In the genomic region with DNA sequence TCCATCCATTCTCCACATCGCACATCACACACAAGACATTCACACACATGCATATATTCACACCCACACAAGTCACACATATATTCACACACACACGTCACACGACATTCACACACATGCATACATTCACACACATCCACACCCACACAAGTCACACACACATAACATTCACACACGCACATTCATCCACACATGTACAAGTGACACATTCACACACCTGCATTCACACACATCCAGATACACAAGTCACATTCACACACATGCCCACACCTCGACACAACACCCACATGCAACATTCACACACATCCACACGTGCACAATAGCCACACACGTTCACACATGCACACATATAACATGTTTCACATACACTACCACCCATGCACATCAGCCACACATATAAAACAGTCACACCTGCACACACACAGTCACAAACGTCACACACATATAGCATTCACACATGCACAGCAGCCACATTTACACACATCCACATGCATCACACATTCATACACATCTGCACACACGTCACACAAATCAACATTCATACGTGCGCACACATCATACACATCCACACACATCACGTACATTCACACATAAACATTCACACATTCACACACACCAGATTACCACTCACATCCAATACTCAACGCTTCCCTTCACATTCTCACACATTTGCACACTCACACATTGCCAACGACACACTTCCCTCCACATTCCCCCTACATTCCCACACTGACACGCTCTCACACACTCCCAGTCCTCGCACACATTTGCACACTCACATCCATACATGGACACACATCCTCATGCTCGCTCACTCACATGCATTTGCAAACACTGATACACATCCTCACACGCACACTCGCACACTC, we compare ENCODE assay signal across 9 cellular contexts. TPM values are rescaled to one million over a fixed set of nuclear protein-coding genes. Genes with fewer than 3 reads are reported as not detected.
A peak's percentile ranks its signal among the peaks of the same experiment; 100 is the strongest.
DNase-seq lines count a peak whose midpoint lies in the region; ATAC-seq and TF ChIP-seq lines count a peak whose summit lies in the region.
"Had no signal": no experiment of that assay in that cellular context is flagged by ENCODE, and none has a peak within 500 bp of the region (broad histone marks: within the 10 kb centered on the region; RNA-seq: fewer than 3 reads in every experiment).

No MANE protein-coding gene starts in this region.

- no peak for DNase-seq in GM23248
- no peak for DNase-seq in thoracic aorta (ENCODE audit: low spot score)
- no peak for DNase-seq in posterior vena cava (ENCODE audit: low spot score)
- no peak for DNase-seq in NCI-H226
- DNase-seq: activated gamma-delta T cell had no signal

- intact Hi-C loops in posterior vena cava (cut with DNase I), result loop anchor here in 1 of 2 donors (5.0 kb wide), 1 partner anchor 33 kb away; no protein-coding TSS in a partner anchor

- no peak overlapping the region for H3K27ac ChIP-seq in GM23248
- H3K27ac ChIP-seq in VCaP, result peak overlapping the region; percentile 61
- peak overlapping the region in 1 of 2 donors; percentile 19 for H3K27ac ChIP-seq in thoracic aorta

- TF ChIP-seq CTCF in VCaP (conservative IDR thresholded peaks at IDR 0.05), result no peak
- no peak for TF ChIP-seq CTCF in thoracic aorta (IDR thresholded peaks at IDR 0.05)

- H3K4me3 ChIP-seq in GM23248, result peak overlapping the region; percentile 65
- peak overlapping the region; percentile 45 for H3K4me3 ChIP-seq in iPS-15b (ENCODE audit: low read depth, low read length)
- H3K4me3 ChIP-seq in thoracic aorta, result peak overlapping the region; percentile 66

- 64 to 67% methylated on average over 19 of the region's 19 CpGs for WGBS in GM23248 (ENCODE audit: low coverage in 1 of 2, low lambda C conversion rate in 2 of 2, missing lambda C conversion rate in 2 of 2), 2 experiments

- H3F3A ChIP-seq in GM23248 (ENCODE audit: insufficient read depth), result peaks cover 17% of the 10 kb centered on the region

- H3K9me3 ChIP-seq in GM23248 (ENCODE audit: low read depth), result no peaks in the 10 kb centered on the region
- H3K9me3 ChIP-seq in iPS-15b (ENCODE audit: control insufficient read depth, insufficient read depth, low read length), result no peaks in the 10 kb centered on the region
- no peaks in the 10 kb centered on the region for H3K9me3 ChIP-seq in thoracic aorta

- no peak for ATAC-seq in thoracic aorta (ENCODE audit: insufficient number of reproducible peaks, low FRiP score, low read depth)
- no peak for ATAC-seq in GM19452 (IDR thresholded peaks at IDR 0.05; ENCODE audit: unreplicated experiment)
- ATAC-seq in GM19351 (IDR thresholded peaks at IDR 0.05; ENCODE audit: unreplicated experiment), result no peak

- no peaks in the 10 kb centered on the region for H3K9me2 ChIP-seq in GM23248 (ENCODE audit: insufficient read depth)

- no peaks in the 10 kb centered on the region for H3K79me2 ChIP-seq in GM23248 (ENCODE audit: insufficient read depth)

- no peaks in the 10 kb centered on the region for H3K27me3 ChIP-seq in GM23248 (replicated peaks; ENCODE audit: insufficient read depth)
- H3K27me3 ChIP-seq in iPS-15b (ENCODE audit: control insufficient read depth, insufficient read depth, low read length), result no peaks in the 10 kb centered on the region
- H3K27me3 ChIP-seq in thoracic aorta (replicated peaks; ENCODE audit: insufficient read depth), result no peaks in the 10 kb centered on the region

- in situ Hi-C loops in GM23248 (cut with MboI), result no loop called here

- H3K9ac ChIP-seq in GM23248 (peak overlapping the region; percentile 45; the same call in 1 of the 2 replicates), iPS-15b (ENCODE audit: low read depth, low read length) (no peak overlapping the region)

- peak overlapping the region; percentile 67 for H3K4me2 ChIP-seq in GM23248 (ENCODE audit: unreplicated experiment)

- H4K20me1 ChIP-seq in GM23248 (ENCODE audit: insufficient read depth), result no peaks in the 10 kb centered on the region

- peak overlapping the region; percentile 91 for H2AFZ ChIP-seq in GM23248

- H3K4me1 ChIP-seq in GM23248 (ENCODE audit: insufficient read depth) (peaks cover 23% of the 10 kb centered on the region), iPS-15b (ENCODE audit: control insufficient read depth, insufficient read depth, low read length) (peaks cover 2% of the 10 kb centered on the region), thoracic aorta (ENCODE audit: control insufficient read depth in 1 of 2, low read depth in 2 of 2) (peaks cover 18 to 42% of the 10 kb centered on the region in 2 donors)

- H3K36me3 ChIP-seq in GM23248 (ENCODE audit: low read depth) (no peaks in the 10 kb centered on the region), iPS-15b (ENCODE audit: control insufficient read depth, insufficient read depth, low read length) (no peaks in the 10 kb centered on the region), thoracic aorta (no peaks in the 10 kb centered on the region)

RNA-seq across cellular contexts. Expression of gene ANKRD10, which starts 41.0 kb away (rescaled TPM):
- 34.1 and 39.9 TPM in 2 replicates for total RNA-seq in GM23248 (2014; rRNA removed; shearing (Covaris generic))
- polyA plus RNA-seq in GM23248 (2016; fragmentation: Nextera tagmentation; extraction: Ambion mirVana), result 33.4 and 42.7 TPM in 2 replicates
- total RNA-seq in thoracic aorta (100 to 1,000 TPM; 195 to 200 TPM), posterior vena cava (100 to 1,000 TPM; 114 to 138 TPM)
